2 cellular contexts compared by ENCODE assay signal in the genomic region with DNA sequence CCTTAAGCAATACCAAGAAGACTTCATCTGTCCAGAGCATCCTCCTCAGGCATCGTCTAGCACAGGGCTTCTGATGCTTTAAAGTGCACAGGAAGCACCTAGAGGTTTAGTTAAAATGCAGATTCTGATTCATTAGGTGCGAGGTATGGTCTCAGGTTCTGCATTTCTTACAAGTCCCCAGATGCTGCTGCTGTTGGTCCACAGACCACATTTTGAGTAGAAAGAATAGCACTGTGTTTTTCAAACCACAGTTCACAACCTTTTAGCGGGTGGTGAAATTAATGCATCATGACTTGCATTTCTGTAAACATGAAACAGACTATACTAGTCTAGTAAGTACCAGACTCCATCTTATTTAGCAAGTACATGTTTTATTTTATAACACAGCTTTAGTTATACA.
TF ChIP-seq lines count a peak whose summit lies in the region.

No MANE protein-coding gene starts in this region.

TF ChIP-seq in HepG2, 621 proteins besides CTCF, POLR2A, EP300 and RAD21 (continued from another document):
- TF ChIP-seq, protein P1, sequence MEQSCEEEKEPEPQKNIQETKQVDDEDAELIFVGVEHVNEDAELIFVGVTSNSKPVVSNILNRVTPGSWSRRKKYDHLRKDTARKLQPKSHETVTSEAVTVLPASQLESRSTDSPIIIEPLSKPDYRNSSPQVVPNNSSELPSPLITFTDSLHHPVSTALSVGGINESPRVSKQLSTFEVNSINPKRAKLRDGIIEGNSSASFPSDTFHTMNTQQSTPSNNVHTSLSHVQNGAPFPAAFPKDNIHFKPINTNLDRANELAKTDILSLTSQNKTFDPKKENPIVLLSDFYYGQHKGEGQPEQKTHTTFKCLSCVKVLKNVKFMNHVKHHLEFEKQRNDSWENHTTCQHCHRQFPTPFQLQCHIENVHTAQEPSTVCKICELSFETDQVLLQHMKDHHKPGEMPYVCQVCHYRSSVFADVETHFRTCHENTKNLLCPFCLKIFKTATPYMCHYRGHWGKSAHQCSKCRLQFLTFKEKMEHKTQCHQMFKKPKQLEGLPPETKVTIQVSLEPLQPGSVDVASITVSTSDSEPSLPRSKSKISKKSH (CRISPR knock-in tag; IDR thresholded peaks at IDR 0.05; ENCODE audit: borderline replicate concordance), result no peak

TF ChIP-seq in WTC11, 78 proteins besides CTCF, POLR2A, EP300 and RAD21 (continued from another document):
- TF ChIP-seq NR3C1 (CRISPR knock-in tag; conservative IDR thresholded peaks at IDR 0.05; ENCODE audit: low read depth), result no peak
- TF ChIP-seq, protein P2, sequence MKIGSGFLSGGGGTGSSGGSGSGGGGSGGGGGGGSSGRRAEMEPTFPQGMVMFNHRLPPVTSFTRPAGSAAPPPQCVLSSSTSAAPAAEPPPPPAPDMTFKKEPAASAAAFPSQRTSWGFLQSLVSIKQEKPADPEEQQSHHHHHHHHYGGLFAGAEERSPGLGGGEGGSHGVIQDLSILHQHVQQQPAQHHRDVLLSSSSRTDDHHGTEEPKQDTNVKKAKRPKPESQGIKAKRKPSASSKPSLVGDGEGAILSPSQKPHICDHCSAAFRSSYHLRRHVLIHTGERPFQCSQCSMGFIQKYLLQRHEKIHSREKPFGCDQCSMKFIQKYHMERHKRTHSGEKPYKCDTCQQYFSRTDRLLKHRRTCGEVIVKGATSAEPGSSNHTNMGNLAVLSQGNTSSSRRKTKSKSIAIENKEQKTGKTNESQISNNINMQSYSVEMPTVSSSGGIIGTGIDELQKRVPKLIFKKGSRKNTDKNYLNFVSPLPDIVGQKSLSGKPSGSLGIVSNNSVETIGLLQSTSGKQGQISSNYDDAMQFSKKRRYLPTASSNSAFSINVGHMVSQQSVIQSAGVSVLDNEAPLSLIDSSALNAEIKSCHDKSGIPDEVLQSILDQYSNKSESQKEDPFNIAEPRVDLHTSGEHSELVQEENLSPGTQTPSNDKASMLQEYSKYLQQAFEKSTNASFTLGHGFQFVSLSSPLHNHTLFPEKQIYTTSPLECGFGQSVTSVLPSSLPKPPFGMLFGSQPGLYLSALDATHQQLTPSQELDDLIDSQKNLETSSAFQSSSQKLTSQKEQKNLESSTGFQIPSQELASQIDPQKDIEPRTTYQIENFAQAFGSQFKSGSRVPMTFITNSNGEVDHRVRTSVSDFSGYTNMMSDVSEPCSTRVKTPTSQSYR (CRISPR knock-in tag; IDR thresholded peaks at IDR 0.05), result no peak
- TF ChIP-seq NR1H2 (CRISPR knock-in tag; IDR thresholded peaks at IDR 0.05), result no peak
- TF ChIP-seq, protein P3, sequence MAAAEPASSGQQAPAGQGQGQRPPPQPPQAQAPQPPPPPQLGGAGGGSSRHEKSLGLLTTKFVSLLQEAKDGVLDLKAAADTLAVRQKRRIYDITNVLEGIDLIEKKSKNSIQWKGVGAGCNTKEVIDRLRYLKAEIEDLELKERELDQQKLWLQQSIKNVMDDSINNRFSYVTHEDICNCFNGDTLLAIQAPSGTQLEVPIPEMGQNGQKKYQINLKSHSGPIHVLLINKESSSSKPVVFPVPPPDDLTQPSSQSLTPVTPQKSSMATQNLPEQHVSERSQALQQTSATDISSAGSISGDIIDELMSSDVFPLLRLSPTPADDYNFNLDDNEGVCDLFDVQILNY (CRISPR knock-in tag; IDR thresholded peaks at IDR 0.05), result no peak
- TF ChIP-seq, protein P4, sequence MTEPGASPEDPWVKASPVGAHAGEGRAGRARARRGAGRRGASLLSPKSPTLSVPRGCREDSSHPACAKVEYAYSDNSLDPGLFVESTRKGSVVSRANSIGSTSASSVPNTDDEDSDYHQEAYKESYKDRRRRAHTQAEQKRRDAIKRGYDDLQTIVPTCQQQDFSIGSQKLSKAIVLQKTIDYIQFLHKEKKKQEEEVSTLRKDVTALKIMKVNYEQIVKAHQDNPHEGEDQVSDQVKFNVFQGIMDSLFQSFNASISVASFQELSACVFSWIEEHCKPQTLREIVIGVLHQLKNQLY (CRISPR knock-in tag; IDR thresholded peaks at IDR 0.05), result no peak
- TF ChIP-seq ZNF423 (CRISPR knock-in tag; IDR thresholded peaks at IDR 0.05), result no peak
- TF ChIP-seq, protein P5, sequence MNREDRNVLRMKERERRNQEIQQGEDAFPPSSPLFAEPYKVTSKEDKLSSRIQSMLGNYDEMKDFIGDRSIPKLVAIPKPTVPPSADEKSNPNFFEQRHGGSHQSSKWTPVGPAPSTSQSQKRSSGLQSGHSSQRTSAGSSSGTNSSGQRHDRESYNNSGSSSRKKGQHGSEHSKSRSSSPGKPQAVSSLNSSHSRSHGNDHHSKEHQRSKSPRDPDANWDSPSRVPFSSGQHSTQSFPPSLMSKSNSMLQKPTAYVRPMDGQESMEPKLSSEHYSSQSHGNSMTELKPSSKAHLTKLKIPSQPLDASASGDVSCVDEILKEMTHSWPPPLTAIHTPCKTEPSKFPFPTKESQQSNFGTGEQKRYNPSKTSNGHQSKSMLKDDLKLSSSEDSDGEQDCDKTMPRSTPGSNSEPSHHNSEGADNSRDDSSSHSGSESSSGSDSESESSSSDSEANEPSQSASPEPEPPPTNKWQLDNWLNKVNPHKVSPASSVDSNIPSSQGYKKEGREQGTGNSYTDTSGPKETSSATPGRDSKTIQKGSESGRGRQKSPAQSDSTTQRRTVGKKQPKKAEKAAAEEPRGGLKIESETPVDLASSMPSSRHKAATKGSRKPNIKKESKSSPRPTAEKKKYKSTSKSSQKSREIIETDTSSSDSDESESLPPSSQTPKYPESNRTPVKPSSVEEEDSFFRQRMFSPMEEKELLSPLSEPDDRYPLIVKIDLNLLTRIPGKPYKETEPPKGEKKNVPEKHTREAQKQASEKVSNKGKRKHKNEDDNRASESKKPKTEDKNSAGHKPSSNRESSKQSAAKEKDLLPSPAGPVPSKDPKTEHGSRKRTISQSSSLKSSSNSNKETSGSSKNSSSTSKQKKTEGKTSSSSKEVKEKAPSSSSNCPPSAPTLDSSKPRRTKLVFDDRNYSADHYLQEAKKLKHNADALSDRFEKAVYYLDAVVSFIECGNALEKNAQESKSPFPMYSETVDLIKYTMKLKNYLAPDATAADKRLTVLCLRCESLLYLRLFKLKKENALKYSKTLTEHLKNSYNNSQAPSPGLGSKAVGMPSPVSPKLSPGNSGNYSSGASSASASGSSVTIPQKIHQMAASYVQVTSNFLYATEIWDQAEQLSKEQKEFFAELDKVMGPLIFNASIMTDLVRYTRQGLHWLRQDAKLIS (CRISPR knock-in tag; IDR thresholded peaks at IDR 0.05; ENCODE audit: borderline replicate concordance), result no peak
- no peak for TF ChIP-seq GRHL2 (CRISPR knock-in tag; IDR thresholded peaks at IDR 0.05; ENCODE audit: insufficient replicate concordance, severe bottlenecking)
- TF ChIP-seq ZNF263 (CRISPR knock-in tag; IDR thresholded peaks at IDR 0.05; ENCODE audit: low read depth), result no peak
- no peak for TF ChIP-seq ZNF396 (CRISPR knock-in tag; IDR thresholded peaks at IDR 0.05; ENCODE audit: borderline replicate concordance)
- TF ChIP-seq ZBTB21 (CRISPR knock-in tag; IDR thresholded peaks at IDR 0.05; ENCODE audit: borderline replicate concordance), result no peak
